25 cellular contexts compared by ENCODE assay signal in the genomic region with DNA sequence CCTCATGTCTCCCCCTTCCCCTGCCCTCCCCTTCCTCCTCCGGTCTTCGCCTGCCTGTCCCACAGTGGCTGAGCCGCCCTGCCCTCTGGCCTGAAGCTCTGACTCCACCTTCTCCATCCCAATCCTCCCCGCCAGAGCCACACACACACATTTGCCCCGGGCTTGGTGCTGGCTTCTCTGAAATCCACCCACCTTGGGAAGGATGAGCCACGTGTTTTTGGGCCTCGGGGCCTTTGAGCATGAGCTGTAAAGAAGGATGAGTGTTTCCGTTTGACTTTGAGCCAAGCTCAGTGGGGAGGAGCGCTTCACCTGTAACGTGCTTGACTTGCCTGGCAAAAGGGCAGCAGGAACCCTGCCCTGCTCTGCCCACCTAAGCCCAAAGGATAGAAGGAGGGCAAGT.
A peak's percentile ranks its signal among the peaks of the same experiment; 100 is the strongest.
DNase-seq lines count a peak whose midpoint lies in the region; ATAC-seq, FAIRE-seq and TF ChIP-seq lines count a peak whose summit lies in the region.
"Had no signal": no experiment of that assay in that cellular context is flagged by ENCODE, and none has a peak within 500 bp of the region (broad histone marks: within the 10 kb centered on the region; RNA-seq: fewer than 3 reads in every experiment).

No MANE protein-coding gene starts in this region.

- peaks cover 20% of the 10 kb centered on the region for H3K4me1 Mint-ChIP-seq in activated CD4-positive, alpha-beta T cell treated with anti-CD3 and anti-CD28 coated beads for 36 hours
- H3K4me1 Mint-ChIP-seq: IgD-negative memory B cell had no signal

- H3K4me1 ChIP-seq in RWPE2 (ENCODE audit: insufficient read depth, poor library complexity, severe bottlenecking) (peaks cover 2% of the 10 kb centered on the region), keratinocyte (ENCODE audit: control insufficient read depth, extremely low read depth, insufficient read depth, low read length) (peaks cover 14% of the 10 kb centered on the region)
- H3K4me1 ChIP-seq: transverse colon had no signal

- no peaks in the 10 kb centered on the region for H3K79me2 ChIP-seq in keratinocyte (ENCODE audit: control insufficient read depth, insufficient read depth, low read length)

- H3K9me3 ChIP-seq in RWPE2 (ENCODE audit: severe bottlenecking): no peaks in the 10 kb centered on the region
- H3K9me3 ChIP-seq in keratinocyte (ENCODE audit: control insufficient read depth, low read depth, low read length): no peaks in the 10 kb centered on the region
- H3K9me3 ChIP-seq: ovary, transverse colon had no signal

- intact Hi-C loops in activated CD4-positive, alpha-beta T cell treated with anti-CD3 and anti-CD28 coated beads for 36 hours (cut with DNase I, micrococcal nuclease): no loop called here

- dilution Hi-C loops in keratinocyte (cut with MboI; ENCODE audit: extremely low pct_ligation_motif_present, low sequenced_read_pairs): no loop called here

- CTCF ChIA-PET in activated CD4-positive, alpha-beta T cell treated with anti-CD3 and anti-CD28 coated beads for 36 hours (lab: Charles Lee): interaction anchor here (0.5 to 0.7 kb wide), 3 partner anchors 26 to 600 kb away, joined by 3 to 4 read pairs (median 3); no protein-coding TSS in a partner anchor

- H3K4me3 Mint-ChIP-seq in activated CD4-positive, alpha-beta T cell treated with anti-CD3 and anti-CD28 coated beads for 36 hours: no peak overlapping the region
- H3K4me3 Mint-ChIP-seq: IgD-negative memory B cell had no signal

- H3K27me3 ChIP-seq in RWPE2 (ENCODE audit: insufficient read depth, poor library complexity, severe bottlenecking) (no peaks in the 10 kb centered on the region), keratinocyte (ENCODE audit: control insufficient read depth, extremely low read depth, insufficient read depth, low read length) (peaks cover 18% of the 10 kb centered on the region)
- H3K27me3 ChIP-seq: ovary, transverse colon had no signal

- H3K4me2 ChIP-seq in keratinocyte (ENCODE audit: control insufficient read depth, extremely low read depth, insufficient read depth, low read depth, low read length): peak overlapping the region; percentile 35
- H3K4me2 ChIP-seq: PC-9 had no signal

- H3K36me3 Mint-ChIP-seq in activated CD4-positive, alpha-beta T cell treated with anti-CD3 and anti-CD28 coated beads for 36 hours (ENCODE audit: low read depth): no peaks in the 10 kb centered on the region

- no peak overlapping the region for H3K27ac ChIP-seq in RWPE2 (ENCODE audit: poor library complexity, severe bottlenecking)
- H3K27ac ChIP-seq in keratinocyte (ENCODE audit: control insufficient read depth, insufficient read depth, low read length): no peak overlapping the region
- H3K27ac ChIP-seq: ovary, PC-9, transverse colon had no signal

- H3K9me3 Mint-ChIP-seq in activated CD4-positive, alpha-beta T cell treated with anti-CD3 and anti-CD28 coated beads for 36 hours (ENCODE audit: low read depth): no peaks in the 10 kb centered on the region

- peaks cover 22% of the 10 kb centered on the region for H3K27me3 Mint-ChIP-seq in activated CD4-positive, alpha-beta T cell treated with anti-CD3 and anti-CD28 coated beads for 36 hours

- H3K36me3 ChIP-seq in RWPE2 (ENCODE audit: low read depth): no peaks in the 10 kb centered on the region
- no peaks in the 10 kb centered on the region for H3K36me3 ChIP-seq in keratinocyte (ENCODE audit: control insufficient read depth in 2 of 2, extremely low read depth in 1 of 2, insufficient read depth in 2 of 2, low read length in 2 of 2)
- H3K36me3 ChIP-seq: ovary, transverse colon had no signal

- no peaks in the 10 kb centered on the region for H4K20me1 ChIP-seq in keratinocyte (ENCODE audit: control insufficient read depth, extremely low read depth, insufficient read depth, low read length)

- no peaks in the 10 kb centered on the region for H3K9me1 ChIP-seq in keratinocyte (ENCODE audit: control insufficient read depth, extremely low read depth, insufficient read depth, low read length)

- peak; percentile 86 for FAIRE-seq in keratinocyte (lab: Jason Lieb, UNC)
- FAIRE-seq: endometrium, small intestine had no signal

- ATAC-seq in activated CD4-positive, alpha-beta T cell treated with anti-CD3 and anti-CD28 coated beads for 36 hours: no peak
- ATAC-seq in RWPE2 (ENCODE audit: low read depth) (peak; percentile 80), HG02885 (IDR thresholded peaks at IDR 0.05; ENCODE audit: poor library complexity, unreplicated experiment) (no peak)

- peak; percentile 10 for DNase-seq in activated CD4-positive, alpha-beta T cell treated with anti-CD3 and anti-CD28 coated beads for 36 hours
- DNase-seq in activated CD4-positive, alpha-beta T cell treated with anti-CD3 and anti-CD28 coated beads, Interleukin-2, amount 50 U/mL, for 48 hours: no peak
- DNase-seq in HPDE6-E6E7 (ENCODE audit: extremely low spot score) (peak; percentile 20), RWPE2 (ENCODE audit: low spot score) (peak; percentile 66), keratinocyte (ENCODE audit: low read depth, low spot score) (peak; percentile 88), Ammon's horn (ENCODE audit: low spot score) (no peak), mucosa of gallbladder (ENCODE audit: low spot score) (no peak)
- DNase-seq: cerebellar nuclear complex; DMS153; GF-D8; islet precursor cell; NCI-H1092 treated with DMSO at 0.1 percent for 48 hours; NCI-H187 treated with DMSO at 0.1 percent for 48 hours; NCI-H2227 treated with DMSO at 0.1 percent for 48 hours; NCI-H82; ovary; PC-9; small intestine; stimulated activated CD4-positive, alpha-beta T cell treated with anti-CD3 and anti-CD28 coated beads, Interleukin-1b, Interleukin-23, amount 100 ng/mL, for 48 hours; stimulated activated CD8-positive, alpha-beta memory T cell treated with anti-CD3 and anti-CD28 coated beads, Interleukin-4, amount 100 ng/mL, for 48 hours; transverse colon had no signal

- H3K4me3 ChIP-seq in RWPE2 (ENCODE audit: severe bottlenecking): no peak overlapping the region
- no peak overlapping the region for H3K4me3 ChIP-seq in keratinocyte (ENCODE audit: control insufficient read depth in 2 of 3, extremely low read depth in 1 of 3, insufficient read depth in 2 of 3, low read depth in 1 of 3, low read length in 3 of 3)
- H3K4me3 ChIP-seq: ovary, PC-9, transverse colon had no signal

- H3K27ac Mint-ChIP-seq in activated CD4-positive, alpha-beta T cell treated with anti-CD3 and anti-CD28 coated beads for 36 hours: peak overlapping the region; percentile 69
- H3K27ac Mint-ChIP-seq: activated naive CD8-positive, alpha-beta T cell treated with anti-CD3 and anti-CD28 coated beads, Interleukin-2, amount 10 ng/mL, durations not matched to agents 7 days and 5 days; IgD-negative memory B cell had no signal

- H3K9ac ChIP-seq in keratinocyte (ENCODE audit: control insufficient read depth, extremely low read depth, insufficient read depth, low read length): no peak overlapping the region

- no peak overlapping the region for H2AFZ ChIP-seq in keratinocyte (ENCODE audit: control insufficient read depth, low read length)
- H2AFZ ChIP-seq: PC-9 had no signal

- POLR2A ChIA-PET in activated CD4-positive, alpha-beta T cell treated with anti-CD3 and anti-CD28 coated beads for 36 hours (lab: Charles Lee): no interaction called here

- TF ChIP-seq CTCF in RWPE2 (IDR thresholded peaks at IDR 0.05; ENCODE audit: poor library complexity, severe bottlenecking): no peak
- TF ChIP-seq CTCF in keratinocyte (optimal IDR thresholded peaks at IDR 0.05 in 1 of 3, IDR thresholded peaks at IDR 0.05 in 1 of 3, conservative IDR thresholded peaks at IDR 0.05 in 1 of 3; ENCODE audit: extremely low read depth in 1 of 3, insufficient read depth in 2 of 3, low read length in 3 of 3): no peak

Comparison
In these comparisons a context has a peak if more than half of its experiments do, and no peak if none do; other contexts are left out.
1. DNase-seq: peak in activated CD4-positive, alpha-beta T cell treated with anti-CD3 and anti-CD28 coated beads for 36 hours (single experiment), HPDE6-E6E7 (single experiment), RWPE2 (single experiment) and keratinocyte (single experiment); none in activated CD4-positive, alpha-beta T cell treated with anti-CD3 and anti-CD28 coated beads, Interleukin-2, amount 50 U/mL, for 48 hours (0 of 2), Ammon's horn (single experiment) and mucosa of gallbladder (single experiment).